9 cellular contexts compared by ENCODE assay signal in genomic region chr5:176533390-176533789, GRCh38. TPM values are rescaled to one million over a fixed set of nuclear protein-coding genes. Genes with fewer than 3 reads are reported as not detected.
DNase-seq lines count a peak whose midpoint lies in the region; ATAC-seq, FAIRE-seq and TF ChIP-seq lines count a peak whose summit lies in the region.
"Had no signal": no experiment of that assay in that cellular context is flagged by ENCODE, and none has a peak within 500 bp of the region (broad histone marks: within the 10 kb centered on the region; RNA-seq: fewer than 3 reads in every experiment).

No MANE protein-coding gene starts in this region.

- H3K4me1 Mint-ChIP-seq in nephron (peaks cover 45% of the 10 kb centered on the region), HFFc6 (ENCODE audit: low read depth) (peaks cover 35% of the 10 kb centered on the region)

- no peak for TF ChIP-seq CTCF in C4-2B (conservative IDR thresholded peaks at IDR 0.05)
- no peak for TF ChIP-seq CTCF in nephron (IDR thresholded peaks at IDR 0.05; ENCODE audit: unreplicated experiment in 3 of 3)
- TF ChIP-seq CTCF in HFFc6 (IDR thresholded peaks at IDR 0.05): no peak

- DNase-seq in NCI-H69 (lab: John Stamatoyannopoulos, UW): peak; percentile 46
- no peak for DNase-seq in GM12892 (ENCODE audit: insufficient read length)
- no peak for DNase-seq in HFFc6

- no peaks in the 10 kb centered on the region for H3K27me3 Mint-ChIP-seq in nephron (ENCODE audit: low read depth)
- H3K27me3 Mint-ChIP-seq in HFFc6 (ENCODE audit: insufficient read depth): no peaks in the 10 kb centered on the region; the same call in 1 of the 2 replicates

- H3K27ac Mint-ChIP-seq in nephron (peak overlapping the region; percentile 98 to 99 (median 98)), HFFc6 (no peak overlapping the region)

- H3K27ac ChIP-seq in C4-2B (peak overlapping the region; percentile 97), cingulate gyrus (ENCODE audit: low read depth, low read length) (peak overlapping the region; percentile 54)

- FAIRE-seq in GM12892 (lab: Jason Lieb, UNC): no peak
- FAIRE-seq: G401.6 had no signal

- ATAC-seq in SK-N-SH treated with all-trans-retinoic acid at 6 μM for 48 hours: no peak
- no peak for ATAC-seq in GM18873 (IDR thresholded peaks at IDR 0.05; ENCODE audit: low FRiP score, unreplicated experiment)

- no peak for TF ChIP-seq POLR2A in GM12892 (IDR thresholded peaks at IDR 0.05; ENCODE audit: low read depth, low read length)

- H3K9me3 Mint-ChIP-seq in nephron: no peaks in the 10 kb centered on the region
- no peaks in the 10 kb centered on the region for H3K9me3 Mint-ChIP-seq in HFFc6

- H3K4me3 Mint-ChIP-seq in nephron: peak overlapping the region; percentile 98 to 100 (median 99)
- no peak overlapping the region for H3K4me3 Mint-ChIP-seq in HFFc6

- H3K36me3 Mint-ChIP-seq in nephron (ENCODE audit: low read depth) (peaks cover 14% of the 10 kb centered on the region), HFFc6 (ENCODE audit: low read depth) (no peaks in the 10 kb centered on the region)

TF ChIP-seq in SK-N-SH treated with all-trans-retinoic acid at 6 μM for 48 hours, 23 proteins besides CTCF, POLR2A, EP300 and RAD21:
- no peak for TF ChIP-seq PATZ1 (CRISPR knock-in tag; IDR thresholded peaks at IDR 0.05; ENCODE audit: borderline replicate concordance)
- no peak for TF ChIP-seq ZFP30 (CRISPR knock-in tag; IDR thresholded peaks at IDR 0.05)
- TF ChIP-seq, protein P1, sequence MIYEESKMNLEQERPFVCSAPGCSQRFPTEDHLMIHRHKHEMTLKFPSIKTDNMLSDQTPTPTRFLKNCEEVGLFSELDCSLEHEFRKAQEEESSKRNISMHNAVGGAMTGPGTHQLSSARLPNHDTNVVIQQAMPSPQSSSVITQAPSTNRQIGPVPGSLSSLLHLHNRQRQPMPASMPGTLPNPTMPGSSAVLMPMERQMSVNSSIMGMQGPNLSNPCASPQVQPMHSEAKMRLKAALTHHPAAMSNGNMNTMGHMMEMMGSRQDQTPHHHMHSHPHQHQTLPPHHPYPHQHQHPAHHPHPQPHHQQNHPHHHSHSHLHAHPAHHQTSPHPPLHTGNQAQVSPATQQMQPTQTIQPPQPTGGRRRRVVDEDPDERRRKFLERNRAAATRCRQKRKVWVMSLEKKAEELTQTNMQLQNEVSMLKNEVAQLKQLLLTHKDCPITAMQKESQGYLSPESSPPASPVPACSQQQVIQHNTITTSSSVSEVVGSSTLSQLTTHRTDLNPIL (CRISPR knock-in tag; IDR thresholded peaks at IDR 0.05; ENCODE audit: low read depth): no peak
- no peak for TF ChIP-seq BACH2 (CRISPR knock-in tag; IDR thresholded peaks at IDR 0.05; ENCODE audit: borderline replicate concordance)
- TF ChIP-seq ZNF8 (CRISPR knock-in tag; IDR thresholded peaks at IDR 0.05): no peak
- TF ChIP-seq ZFP3 (CRISPR knock-in tag; IDR thresholded peaks at IDR 0.05): no peak
- no peak for TF ChIP-seq ISL1 (CRISPR knock-in tag; IDR thresholded peaks at IDR 0.05)
- TF ChIP-seq ZC3H10 (CRISPR knock-in tag; IDR thresholded peaks at IDR 0.05): no peak
- TF ChIP-seq ZNF565 (CRISPR knock-in tag; conservative IDR thresholded peaks at IDR 0.05; ENCODE audit: low read depth): no peak
- TF ChIP-seq OSR1 (CRISPR knock-in tag; IDR thresholded peaks at IDR 0.05): no peak
- no peak for TF ChIP-seq GLIS3 (CRISPR knock-in tag; IDR thresholded peaks at IDR 0.05)
- TF ChIP-seq ARNTL (CRISPR knock-in tag; IDR thresholded peaks at IDR 0.05; ENCODE audit: borderline replicate concordance, low read depth): no peak

RNA-seq across cellular contexts. Expression of gene RNF44, which starts 3.8 kb away (rescaled TPM):
- polyA plus RNA-seq in GM12892 (2012; ENCODE audit: missing spikeins): 13.1 TPM
- total RNA-seq in HFFc6 (2021; fragmentation: NEBNext Ultra II Directional; extraction: Animal tissue kit (Norgen Biotek cat#: 25700)): 10 to 100 TPM; 10.6 to 13.4 (median 11.3) TPM

RNA-seq across cellular contexts. Expression of gene CDHR2, which starts 15.8 kb away (rescaled TPM):
- polyA plus RNA-seq in GM12892 (2012; ENCODE audit: missing spikeins): not detected
- total RNA-seq in HFFc6 (2021; fragmentation: NEBNext Ultra II Directional; extraction: Animal tissue kit (Norgen Biotek cat#: 25700)): not detected
